In genomic region chr1:30645807-30646206, GRCh38 we compare ENCODE assay signal across 15 cellular contexts.
DNase-seq lines count a peak whose midpoint lies in the region; ATAC-seq, FAIRE-seq and TF ChIP-seq lines count a peak whose summit lies in the region.
"Had no signal": no experiment of that assay in that cellular context is flagged by ENCODE, and none has a peak within 500 bp of the region (broad histone marks: within the 10 kb centered on the region; RNA-seq: fewer than 3 reads in every experiment).

No MANE protein-coding gene starts in this region.

- no peak overlapping the region for H3K4me3 ChIP-seq in upper lobe of right lung
- H3K4me3 ChIP-seq: BLaER1, gastrocnemius medialis, thoracic aorta had no signal

- no peaks in the 10 kb centered on the region for H3K36me3 ChIP-seq in upper lobe of right lung
- H3K36me3 ChIP-seq: BLaER1, gastrocnemius medialis, thoracic aorta had no signal

- no peaks in the 10 kb centered on the region for H3K4me1 ChIP-seq in upper lobe of right lung
- H3K4me1 ChIP-seq: gastrocnemius medialis had no signal

- H3K27me3 ChIP-seq in upper lobe of right lung = peaks cover 32% of the 10 kb centered on the region

- no peaks in the 10 kb centered on the region for H3K9me3 ChIP-seq in upper lobe of right lung
- H3K9me3 ChIP-seq: BLaER1, gastrocnemius medialis, thoracic aorta had no signal

- POLR2A ChIA-PET in RWPE1 (lab: Yijun Ruan, JAX; ENCODE audit: low non-redundant PET) = no interaction called here

- FAIRE-seq in H54 (lab: Jason Lieb, UNC) = no peak
- FAIRE-seq: GM18507 had no signal

- intact Hi-C loops in upper lobe of right lung (cut with DNase I) = no loop called here

- no peak for ATAC-seq in upper lobe of right lung
- ATAC-seq: effector memory CD8-positive, alpha-beta T cell; gastrocnemius medialis had no signal

- H3K27ac ChIP-seq in RWPE1 = no peak overlapping the region
- no peak overlapping the region for H3K27ac ChIP-seq in upper lobe of right lung
- H3K27ac ChIP-seq: BLaER1, gastrocnemius medialis, thoracic aorta had no signal

- CTCF ChIA-PET in RWPE1 (lab: Yijun Ruan, JAX) = no interaction called here

- TF ChIP-seq CTCF in RWPE1 (conservative IDR thresholded peaks at IDR 0.05; ENCODE audit: low read depth) (no peak), upper lobe of right lung (IDR thresholded peaks at IDR 0.05) (no peak)

- DNase-seq in H54 (ENCODE audit: insufficient read length, low spot score) = peak; percentile 75
- peak; percentile 59 for DNase-seq in RWPE1 (ENCODE audit: low spot score)
- DNase-seq in fibroblast of peridontal ligament (ENCODE audit: extremely low read depth) = peak; percentile 10
- peak; percentile 8 for DNase-seq in upper lobe of right lung
- DNase-seq in superior temporal gyrus (ENCODE audit: extremely low spot score) = no peak
- no peak for DNase-seq in mesenteric fat pad (ENCODE audit: low spot score)
- no peak for DNase-seq in stimulated activated CD4-positive, alpha-beta T cell treated with anti-CD3 and anti-CD28 coated beads, Interleukin-15, amount 100 ng/mL, for 24 hours
- DNase-seq: activated CD4-positive, CD25-positive, alpha-beta regulatory T cell; effector memory CD8-positive, alpha-beta T cell; gastrocnemius medialis; NCI-H146; T-helper 2 cell had no signal

- no peak for TF ChIP-seq POLR2A in H54 (IDR thresholded peaks at IDR 0.05; ENCODE audit: low read depth, low read length)

Comparison
In these comparisons a context has a peak if more than half of its experiments do, and no peak if none do; other contexts are left out.
1. DNase-seq: peak in H54 (single experiment), RWPE1 (single experiment), fibroblast of peridontal ligament (single experiment) and upper lobe of right lung (single experiment); none in superior temporal gyrus (single experiment), mesenteric fat pad (single experiment) and stimulated activated CD4-positive, alpha-beta T cell treated with anti-CD3 and anti-CD28 coated beads, Interleukin-15, amount 100 ng/mL, for 24 hours (single experiment).